Comparison of ENCODE assay signal across 8 cellular contexts in the genomic region with DNA sequence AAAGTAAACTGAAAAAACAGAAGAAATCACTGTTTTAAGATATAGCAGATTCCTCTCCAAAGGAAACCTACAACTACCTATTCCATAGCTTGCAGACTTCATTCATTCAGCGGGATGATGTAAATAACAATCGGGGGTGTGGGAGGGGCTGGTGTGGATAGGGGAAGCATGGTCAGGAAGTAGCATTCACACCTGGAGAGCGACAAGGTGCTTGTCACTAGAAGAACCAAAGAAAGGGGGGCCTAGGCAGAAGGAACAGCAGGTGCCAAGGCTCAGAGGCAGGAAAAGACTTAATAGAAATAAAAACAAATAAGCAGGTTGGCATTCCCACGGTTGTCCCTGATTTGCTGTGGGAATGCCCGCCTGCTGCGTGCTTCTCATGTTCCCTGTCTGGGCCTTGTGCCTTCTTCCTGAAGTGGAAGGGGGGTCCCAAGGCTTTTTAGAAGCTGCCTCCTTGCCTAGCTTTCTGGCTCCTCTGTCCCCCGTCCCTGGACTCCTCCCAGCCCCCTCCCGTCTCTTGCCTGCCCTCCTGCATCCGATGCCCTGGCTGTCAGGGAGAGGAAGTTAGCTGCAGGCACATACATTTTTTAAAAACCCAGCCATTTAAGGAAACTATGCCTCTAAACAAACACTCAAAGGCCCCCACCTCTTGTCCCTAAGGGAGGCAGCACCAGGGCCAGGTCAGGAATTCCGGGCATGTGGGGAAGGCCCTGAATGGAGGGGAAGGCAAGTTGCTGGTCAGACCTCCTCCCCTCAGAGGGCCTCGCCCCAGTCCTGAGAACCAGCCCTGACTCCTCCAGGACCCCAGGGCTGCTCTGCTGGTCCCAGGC. TPM values are rescaled to one million over a fixed set of nuclear protein-coding genes. Genes with fewer than 3 reads are reported as not detected.
DNase-seq lines count a peak whose midpoint lies in the region; ATAC-seq and TF ChIP-seq lines count a peak whose summit lies in the region.

No MANE protein-coding gene starts in this region.

- H3K4me3 ChIP-seq in left ventricle myocardium inferior: no peak overlapping the region
- H3K4me3 ChIP-seq in right atrium auricular region: no peak overlapping the region
- no peak overlapping the region for H3K4me3 ChIP-seq in WERI-Rb-1 (ENCODE audit: low read depth, low read length)

- H3K27me3 ChIP-seq in left ventricle myocardium inferior (ENCODE audit: low read depth): no peaks in the 10 kb centered on the region
- H3K27me3 ChIP-seq in right atrium auricular region: no peaks in the 10 kb centered on the region
- H3K27me3 ChIP-seq in WERI-Rb-1 (ENCODE audit: insufficient read depth, low read depth, severe bottlenecking): no peaks in the 10 kb centered on the region

- TF ChIP-seq CTCF in left ventricle myocardium inferior (IDR thresholded peaks at IDR 0.05; ENCODE audit: borderline replicate concordance) (no peak), right atrium auricular region (IDR thresholded peaks at IDR 0.05) (no peak), WERI-Rb-1 (IDR thresholded peaks at IDR 0.05; ENCODE audit: low read depth, low read length) (no peak)

- intact Hi-C loops in left ventricle myocardium inferior (cut with micrococcal nuclease): no loop called here

- ATAC-seq in HG03342 (IDR thresholded peaks at IDR 0.05; ENCODE audit: unreplicated experiment) (no peak), HG02798 (IDR thresholded peaks at IDR 0.05; ENCODE audit: poor library complexity, unreplicated experiment) (no peak)

- H3K36me3 ChIP-seq in left ventricle myocardium inferior (no peaks in the 10 kb centered on the region), right atrium auricular region (no peaks in the 10 kb centered on the region), WERI-Rb-1 (no peaks in the 10 kb centered on the region)

- DNase-seq in left ventricle myocardium inferior: no peak
- no peak for DNase-seq in right atrium auricular region (ENCODE audit: low spot score)
- DNase-seq in WERI-Rb-1: peak; percentile 5
- DNase-seq in hepatic stellate cell (ENCODE audit: low spot score): peak; percentile 73
- peak; percentile 30 for DNase-seq in ureter (ENCODE audit: low spot score)
- DNase-seq in AML-193 (lab: John Stamatoyannopoulos, UW): no peak

- no peaks in the 10 kb centered on the region for H3K9me3 ChIP-seq in left ventricle myocardium inferior (replicated peaks)
- no peaks in the 10 kb centered on the region for H3K9me3 ChIP-seq in right atrium auricular region
- no peaks in the 10 kb centered on the region for H3K9me3 ChIP-seq in WERI-Rb-1 (ENCODE audit: severe bottlenecking)

- peak overlapping the region; percentile 85 for H3K27ac ChIP-seq in left ventricle myocardium inferior (replicated peaks)
- H3K27ac ChIP-seq in right atrium auricular region: peak overlapping the region in 1 of 2 donors; percentile 16
- no peak overlapping the region for H3K27ac ChIP-seq in WERI-Rb-1

- H3K4me1 ChIP-seq in left ventricle myocardium inferior: peaks cover 64% of the 10 kb centered on the region
- peaks cover 0 to 56% of the 10 kb centered on the region in 2 donors for H3K4me1 ChIP-seq in right atrium auricular region

RNA-seq across cellular contexts. Expression of a gene that starts 54.7 kb away (rescaled TPM):
- total RNA-seq in left ventricle myocardium inferior: 17.2 TPM
- total RNA-seq in right atrium auricular region: 10 to 100 TPM; 13.5 to 27.6 TPM
- total RNA-seq in ureter: 35.3 TPM

Comparison
In these comparisons a context has a peak if more than half of its experiments do, and no peak if none do; other contexts are left out.
1. DNase-seq: peak in WERI-Rb-1 (single experiment), hepatic stellate cell (single experiment) and ureter (single experiment); none in left ventricle myocardium inferior (single experiment), right atrium auricular region (single experiment) and AML-193 (0 of 2).